Comparison of ENCODE assay signal across 8 cellular contexts in the genomic region with DNA sequence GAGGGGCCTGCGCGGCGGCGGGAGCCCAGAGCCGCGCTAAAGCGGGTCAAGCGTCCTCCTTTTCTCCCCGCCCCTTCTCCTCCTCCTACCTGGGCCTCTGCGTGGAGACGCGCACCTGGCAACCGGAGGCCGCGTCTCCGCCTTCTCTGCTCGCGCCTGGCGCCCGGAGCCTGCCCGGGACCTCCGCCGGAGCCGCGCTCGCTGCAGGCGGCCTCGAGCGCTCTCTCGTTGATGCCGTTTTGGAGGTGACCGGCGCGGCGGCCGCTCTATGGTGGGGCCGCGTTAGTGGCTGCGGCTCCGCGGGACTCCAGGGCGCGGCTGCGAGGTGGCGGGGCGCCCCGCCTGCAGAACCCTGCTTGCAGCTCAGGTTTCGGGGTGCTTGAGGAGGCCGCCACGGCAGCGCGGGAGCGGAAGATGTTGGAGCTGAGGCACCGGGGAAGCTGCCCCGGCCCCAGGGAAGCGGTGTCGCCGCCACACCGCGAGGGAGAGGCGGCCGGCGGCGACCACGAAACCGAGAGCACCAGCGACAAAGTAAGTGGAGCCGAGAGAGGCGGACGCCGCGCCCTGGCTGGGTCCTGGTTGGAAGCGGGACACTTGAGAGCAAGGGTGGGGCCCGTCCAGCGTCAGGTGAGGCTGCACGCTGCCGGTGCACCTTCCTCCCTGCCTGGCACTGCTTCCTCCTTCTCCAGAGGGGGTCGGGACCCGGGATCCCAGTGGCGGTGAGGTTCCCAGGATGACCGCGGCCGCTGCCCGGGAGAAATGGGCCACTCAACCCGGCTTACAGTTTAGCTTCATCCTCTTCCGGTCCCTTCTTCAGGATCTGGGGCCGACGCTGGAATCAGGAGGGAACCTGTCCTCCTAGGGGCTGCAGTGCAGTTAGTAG. TPM values are rescaled to one million over a fixed set of nuclear protein-coding genes. Genes with fewer than 3 reads are reported as not detected.
A peak's percentile ranks its signal among the peaks of the same experiment; 100 is the strongest.
DNase-seq lines count a peak whose midpoint lies in the region; ATAC-seq, FAIRE-seq and TF ChIP-seq lines count a peak whose summit lies in the region.

A gene (plus strand): TSS at position 140 of the 883 bp plus-strand sequence. CDS start 275 bp downstream, at position 415.

- H3K9me3 ChIP-seq in BE2C = no peaks in the 10 kb centered on the region
- H3K9me3 ChIP-seq in PC-9 (ENCODE audit: insufficient read depth, low read depth) = no peaks in the 10 kb centered on the region
- no peaks in the 10 kb centered on the region for H3K9me3 ChIP-seq in kidney (ENCODE audit: control insufficient read depth in 1 of 2, low read length in 2 of 2)

- POLR2A ChIA-PET in PC-9 (lab: Charles Lee; ENCODE audit: unreplicated experiment) = interaction anchor here (0.6 to 0.7 kb wide), 2 partner anchors 732 to 984 kb away, joined by 4 to 7 read pairs; no protein-coding TSS in a partner anchor

- peaks cover 29% of the 10 kb centered on the region for H3F3A ChIP-seq in PC-9 (ENCODE audit: insufficient read depth, low read depth)

- DNase-seq in BE2C (peak; percentile 29), PC-9 (peak in 1 of 2 experiments; percentile 37), brain microvascular endothelial cell (no peak), kidney (peak; percentile 86), frontal cortex (ENCODE audit: low spot score in 2 of 2) (no peak)
- DNase-seq in stimulated activated CD4-positive, alpha-beta T cell treated with anti-CD3 and anti-CD28 coated beads, Interleukin-4, amount 100 ng/mL, for 1 hour = peak; percentile 15

- intact Hi-C loops in PC-9 (cut with micrococcal nuclease; ENCODE audit: unreplicated experiment) (loop anchor here (1.0 to 10.0 kb wide), 4 partner anchors 14 to 372 kb away; no protein-coding TSS in a partner anchor), kidney (cut with DNase I) (no loop called here)

- H3K27me3 ChIP-seq in BE2C = peaks cover 24% of the 10 kb centered on the region
- no peaks in the 10 kb centered on the region for H3K27me3 ChIP-seq in PC-9 (ENCODE audit: insufficient read depth, low read depth)
- H3K27me3 ChIP-seq in brain microvascular endothelial cell (replicated peaks) = no peaks in the 10 kb centered on the region

- H3K9ac ChIP-seq in kidney (ENCODE audit: low read length in 2 of 2) = peak within 1 kb of the TSS; percentile 50 to 68

- H3K4me1 ChIP-seq in BE2C (no peaks in the 10 kb centered on the region), PC-9 (replicated peaks; ENCODE audit: insufficient read depth) (peaks cover 32% of the 10 kb centered on the region), kidney (ENCODE audit: control insufficient read depth in 1 of 2, insufficient read depth in 1 of 2, low read depth in 1 of 2, low read length in 2 of 2) (peaks cover 10 to 11% of the 10 kb centered on the region in 2 donors)

- no peak for TF ChIP-seq CTCF in BE2C (IDR thresholded peaks at IDR 0.05; ENCODE audit: low read depth, low read length)
- TF ChIP-seq CTCF in PC-9 (conservative IDR thresholded peaks at IDR 0.05) = no peak
- TF ChIP-seq CTCF in brain microvascular endothelial cell (IDR thresholded peaks at IDR 0.05; ENCODE audit: low read depth, low read length, missing control alignments) = no peak
- no peak for TF ChIP-seq CTCF in kidney (IDR thresholded peaks at IDR 0.05; ENCODE audit: borderline replicate concordance, extremely low read depth, insufficient read depth)

- H3K27ac ChIP-seq in PC-9 = peak within 1 kb of the TSS; percentile 94
- no peak within 1 kb of the TSS for H3K27ac ChIP-seq in brain microvascular endothelial cell
- peak within 1 kb of the TSS; percentile 69 to 90 for H3K27ac ChIP-seq in kidney (ENCODE audit: low read depth in 2 of 2, low read length in 2 of 2)

- no peak for FAIRE-seq in kidney (lab: Jason Lieb, UNC)
- no peak for FAIRE-seq in frontal cortex (lab: Jason Lieb, UNC)

- H4K20me1 ChIP-seq in PC-9 (ENCODE audit: insufficient read depth) = peaks cover 7% of the 10 kb centered on the region; the same call in 1 of the 2 replicates

- H3K4me2 ChIP-seq in PC-9 = peak within 1 kb of the TSS; percentile 95

- CTCF ChIA-PET in PC-9 (lab: Charles Lee) = interaction anchor here (0.7 kb wide), 1 partner anchor 134 kb away, joined by 3 read pairs; no protein-coding TSS in a partner anchor

- peak within 1 kb of the TSS; percentile 73 for H3K4me3 ChIP-seq in BE2C (ENCODE audit: low read depth, low read length)
- H3K4me3 ChIP-seq in PC-9 = peak within 1 kb of the TSS; percentile 86
- peak within 1 kb of the TSS; percentile 60 for H3K4me3 ChIP-seq in brain microvascular endothelial cell (ENCODE audit: low read depth, low read length)
- H3K4me3 ChIP-seq in kidney (ENCODE audit: low read length in 2 of 2) = peak within 1 kb of the TSS; percentile 75 to 82

- ATAC-seq in GM18868 (IDR thresholded peaks at IDR 0.05; ENCODE audit: unreplicated experiment) (peak; percentile 46), HG03095 (IDR thresholded peaks at IDR 0.05; ENCODE audit: unreplicated experiment) (peak; percentile 45)

- peaks cover 48% of the 10 kb centered on the region for H3K79me2 ChIP-seq in PC-9 (ENCODE audit: low read depth)

- in situ Hi-C loops in brain microvascular endothelial cell (cut with HindIII; ENCODE audit: low pct_ligation_motif_present, low sequenced_read_pairs) = no loop called here

- no peaks in the 10 kb centered on the region for H3K36me3 ChIP-seq in BE2C
- H3K36me3 ChIP-seq in PC-9 (ENCODE audit: low read depth) = peaks cover 4% of the 10 kb centered on the region; the same call in 1 of the 2 replicates
- H3K36me3 ChIP-seq in brain microvascular endothelial cell (replicated peaks) = no peaks in the 10 kb centered on the region
- H3K36me3 ChIP-seq in kidney (ENCODE audit: control insufficient read depth in 1 of 2, insufficient read depth in 2 of 2, low read length in 2 of 2) = no peaks in the 10 kb centered on the region

- no peaks in the 10 kb centered on the region for H3K9me2 ChIP-seq in PC-9 (ENCODE audit: insufficient read depth)

- no TSS peak for BruUV-seq in PC-9 (replicated peaks; lab: Mats Ljungman, UMichigan)

- peak within 1 kb of the TSS; percentile 74 for H2AFZ ChIP-seq in PC-9

RNA-seq across cellular contexts. Expression of the gene that starts here (rescaled TPM):
- polyA plus RNA-seq in BE2C (2012; ENCODE audit: insufficient read depth, insufficient read length, low read depth) = 0.09 TPM
- total RNA-seq in PC-9 (2021) = 35.6 and 37.3 TPM in 2 replicates
- 18.8 TPM for total RNA-seq in kidney
- polyA plus RNA-seq in kidney (ENCODE audit: insufficient read depth, low read depth, low replicate concordance) = 13.5 TPM
- total RNA-seq in frontal cortex = 8.6 TPM

Comparison
In these comparisons a context has a peak if more than half of its experiments do, and no peak if none do; other contexts are left out.
1. DNase-seq: peak in BE2C (single experiment), kidney (single experiment) and stimulated activated CD4-positive, alpha-beta T cell treated with anti-CD3 and anti-CD28 coated beads, Interleukin-4, amount 100 ng/mL, for 1 hour (single experiment); none in brain microvascular endothelial cell (single experiment) and frontal cortex (0 of 2).
2. Peak in every context shown above with its lines, with median percentiles within 50 percentile points of each other: H3K4me3 ChIP-seq.